22 cellular contexts compared by ENCODE assay signal in genomic region chr3:95271330-95271729, GRCh38.
A peak's percentile ranks its signal among the peaks of the same experiment; 100 is the strongest.
DNase-seq lines count a peak whose midpoint lies in the region; FAIRE-seq and TF ChIP-seq lines count a peak whose summit lies in the region.
"Had no signal": no experiment of that assay in that cellular context is flagged by ENCODE, and none has a peak within 500 bp of the region (broad histone marks: within the 10 kb centered on the region; RNA-seq: fewer than 3 reads in every experiment).

No MANE protein-coding gene starts in this region.

- H3K9me3 ChIP-seq in testis: no peaks in the 10 kb centered on the region
- H3K9me3 ChIP-seq: BLaER1, Caco-2 had no signal

- H3K27ac Mint-ChIP-seq in glutamatergic neuron (ENCODE audit: unreplicated experiment): peak overlapping the region; percentile 84
- H3K27ac Mint-ChIP-seq: B cell; CD4-positive, CD25-positive, alpha-beta regulatory T cell; CD8-positive, alpha-beta T cell; GM23338 had no signal

- peaks cover 4% of the 10 kb centered on the region for H3K27me3 Mint-ChIP-seq in glutamatergic neuron (ENCODE audit: unreplicated experiment)
- H3K27me3 Mint-ChIP-seq: B cell; CD4-positive, CD25-positive, alpha-beta regulatory T cell had no signal

- H3K36me3 ChIP-seq in testis (ENCODE audit: low read depth, missing control alignments): no peaks in the 10 kb centered on the region
- H3K36me3 ChIP-seq: BLaER1 had no signal

- no peaks in the 10 kb centered on the region for H3K36me3 Mint-ChIP-seq in glutamatergic neuron (ENCODE audit: unreplicated experiment)
- H3K36me3 Mint-ChIP-seq: CD4-positive, CD25-positive, alpha-beta regulatory T cell; CD8-positive, alpha-beta T cell had no signal

- peak; percentile 37 for DNase-seq in DMS 273 (lab: John Stamatoyannopoulos, UW; ENCODE audit: unreplicated experiment)
- DNase-seq in DMS 273 treated with DMSO at 0.1 percent for 48 hours (lab: John Stamatoyannopoulos, UW): no peak
- peak; percentile 69 for DNase-seq in NCI-H69 (lab: John Stamatoyannopoulos, UW)
- DNase-seq in glutamatergic neuron: no peak
- DNase-seq in urothelium cell line (ENCODE audit: low spot score): no peak
- no peak for DNase-seq in testis
- DNase-seq in ecto neural progenitor cell (ENCODE audit: low spot score): no peak
- DNase-seq: Caco-2; CD4-positive, CD25-positive, alpha-beta regulatory T cell; CD8-positive, alpha-beta T cell; DMS53; DMS79 treated with DMSO at 0.1 percent for 48 hours; GF-D8; H9 had no signal

- TF ChIP-seq CTCF in glutamatergic neuron (IDR thresholded peaks at IDR 0.05; ENCODE audit: partially characterized antibody, unreplicated experiment) (no peak), testis (IDR thresholded peaks at IDR 0.05) (no peak)

- H3K4me1 Mint-ChIP-seq in glutamatergic neuron (ENCODE audit: low read depth, unreplicated experiment): peaks cover 23% of the 10 kb centered on the region
- H3K4me1 Mint-ChIP-seq: B cell; CD4-positive, CD25-positive, alpha-beta regulatory T cell; GM23338 had no signal

- TF ChIP-seq POLR2A in testis (IDR thresholded peaks at IDR 0.05): no peak

- H3K27ac ChIP-seq in testis: no peak overlapping the region
- H3K27ac ChIP-seq: 22Rv1, BLaER1, C4-2B had no signal

- intact Hi-C loops in testis (cut with DNase I; ENCODE audit: low total_unique reads): no loop called here

- no peaks in the 10 kb centered on the region for H3K4me1 ChIP-seq in testis
- H3K4me1 ChIP-seq: BLaER1, Caco-2 had no signal

- H3K27me3 ChIP-seq in testis: no peaks in the 10 kb centered on the region
- H3K27me3 ChIP-seq: BLaER1 had no signal

- no peak overlapping the region for H3K4me3 Mint-ChIP-seq in glutamatergic neuron (ENCODE audit: unreplicated experiment)
- H3K4me3 Mint-ChIP-seq: B cell; CD4-positive, CD25-positive, alpha-beta regulatory T cell; CD8-positive, alpha-beta T cell; GM23338; H9 had no signal

- 39 to 49% methylated on average over 1 of the region's 1 CpG for WGBS in testis, 2 donors

- H3K9me3 Mint-ChIP-seq in glutamatergic neuron (ENCODE audit: unreplicated experiment): peaks cover 2% of the 10 kb centered on the region
- H3K9me3 Mint-ChIP-seq: CD8-positive, alpha-beta T cell; GM23338 had no signal

- no peak overlapping the region for H3K4me3 ChIP-seq in testis
- H3K4me3 ChIP-seq: BLaER1, GM23338 had no signal

- peak; percentile 20 for FAIRE-seq in urothelium cell line (lab: Jason Lieb, UNC)
- FAIRE-seq: A204.1, GM12891, GM18507 had no signal

Comparison
In these comparisons a context has a peak if more than half of its experiments do, and no peak if none do; other contexts are left out.
1. DNase-seq: peak in DMS 273 (single experiment) and NCI-H69 (single experiment); none in DMS 273 treated with DMSO at 0.1 percent for 48 hours (single experiment), glutamatergic neuron (single experiment), urothelium cell line (single experiment), testis (single experiment) and ecto neural progenitor cell (single experiment).